Comparison of ENCODE assay signal across 1 cellular context in genomic region chr17:7084058-7084457, GRCh38.
TF ChIP-seq lines count a peak whose summit lies in the region.

No MANE protein-coding gene starts in this region.

TF ChIP-seq in IMR-90, 13 proteins besides CTCF, POLR2A, EP300 and RAD21:
- TF ChIP-seq MAFK (IDR thresholded peaks at IDR 0.05; ENCODE audit: low read depth, low read length) = peak; percentile 60
- no peak for TF ChIP-seq ELK1 (IDR thresholded peaks at IDR 0.05; ENCODE audit: borderline replicate concordance, low read depth, low read length)
- TF ChIP-seq BHLHE40 (IDR thresholded peaks at IDR 0.05; ENCODE audit: low read depth, low read length) = no peak
- no peak for TF ChIP-seq SMC3 (IDR thresholded peaks at IDR 0.05; ENCODE audit: low read depth, low read length)
- no peak for TF ChIP-seq RFX5 (IDR thresholded peaks at IDR 0.05; ENCODE audit: low read depth, low read length)
- no peak for TF ChIP-seq CHD1 (IDR thresholded peaks at IDR 0.05; ENCODE audit: low read depth, low read length)
- no peak for TF ChIP-seq MAZ (IDR thresholded peaks at IDR 0.05; ENCODE audit: borderline replicate concordance, low read depth, low read length)
